In genomic region chr11:7694953-7695271, GRCh38 we compare ENCODE assay signal across 16 cellular contexts. TPM values are rescaled to one million over a fixed set of nuclear protein-coding genes. Genes with fewer than 3 reads are reported as not detected.
"Had no signal": no experiment of that assay in that cellular context is flagged by ENCODE, and none has a peak within 500 bp of the region (broad histone marks: within the 10 kb centered on the region; RNA-seq: fewer than 3 reads in every experiment).

No MANE protein-coding gene starts in this region.

- H3K36me3 Mint-ChIP-seq: mesothelial cell of epicardium had no signal

- FAIRE-seq: astrocyte, bronchial epithelial cell had no signal

- H3K4me1 ChIP-seq: gastroesophageal sphincter, sigmoid colon, tibial artery, uterus had no signal

- H3K9me3 Mint-ChIP-seq: activated naive CD4-positive, alpha-beta T cell treated with anti-CD3 and anti-CD28 coated beads for 36 hours; activated T-helper 2 cell treated with anti-CD3 and anti-CD28 coated beads, Interferon-gamma antibody, Interleukin-2, Interleukin-4, amounts not matched to agents 10 μg/mL and 5 μg/mL and 100 μg/mL, durations not matched to agents 14 hours and 24 hours and 36 hours; mesothelial cell of epicardium had no signal

- H3K9me3 ChIP-seq: gastroesophageal sphincter, sigmoid colon, spleen, tibial artery, uterus had no signal

- H3K27ac ChIP-seq: gastroesophageal sphincter, parathyroid adenoma, sigmoid colon, spleen, tibial artery, uterus, WERI-Rb-1 had no signal

- DNase-seq: islet precursor cell, sigmoid colon, spleen had no signal

- H3K9ac ChIP-seq: parathyroid adenoma had no signal

- H3K27ac Mint-ChIP-seq: activated naive CD4-positive, alpha-beta T cell treated with anti-CD3 and anti-CD28 coated beads for 36 hours; activated T-helper 2 cell treated with anti-CD3 and anti-CD28 coated beads, Interferon-gamma antibody, Interleukin-2, Interleukin-4, amounts not matched to agents 10 μg/mL and 5 μg/mL and 100 μg/mL, durations not matched to agents 14 hours and 24 hours and 36 hours; mesothelial cell of epicardium had no signal

- ATAC-seq: gastroesophageal sphincter had no signal

- H3K27me3 ChIP-seq: tibial artery, uterus had no signal

- H3K4me3 Mint-ChIP-seq: activated naive CD4-positive, alpha-beta T cell treated with anti-CD3 and anti-CD28 coated beads for 36 hours; mesothelial cell of epicardium had no signal

- H3K36me3 ChIP-seq: gastroesophageal sphincter, sigmoid colon, spleen, tibial artery, uterus, WERI-Rb-1 had no signal

- H3K79me2 ChIP-seq: parathyroid adenoma had no signal

- H3K4me3 ChIP-seq: gastroesophageal sphincter, lung, sigmoid colon, uterus had no signal

RNA-seq across cellular contexts. Expression of gene OVCH2, which starts 11.4 kb away (rescaled TPM):
- total RNA-seq: activated naive CD4-positive, alpha-beta T cell treated with anti-CD3 and anti-CD28 coated beads for 36 hours; activated T-helper 2 cell treated with anti-CD3 and anti-CD28 coated beads, Interferon-gamma antibody, Interleukin-2, Interleukin-4, amounts not matched to agents 10 μg/mL and 5 μg/mL and 100 μg/mL, durations not matched to agents 14 hours and 24 hours and 36 hours; cerebellum; dermis microvascular lymphatic vessel endothelial cell; gastroesophageal sphincter; sigmoid colon; spleen had no signal
- polyA plus RNA-seq: sigmoid colon, spleen had no signal
